Comparison of ENCODE assay signal across 1 cellular context in the genomic region with DNA sequence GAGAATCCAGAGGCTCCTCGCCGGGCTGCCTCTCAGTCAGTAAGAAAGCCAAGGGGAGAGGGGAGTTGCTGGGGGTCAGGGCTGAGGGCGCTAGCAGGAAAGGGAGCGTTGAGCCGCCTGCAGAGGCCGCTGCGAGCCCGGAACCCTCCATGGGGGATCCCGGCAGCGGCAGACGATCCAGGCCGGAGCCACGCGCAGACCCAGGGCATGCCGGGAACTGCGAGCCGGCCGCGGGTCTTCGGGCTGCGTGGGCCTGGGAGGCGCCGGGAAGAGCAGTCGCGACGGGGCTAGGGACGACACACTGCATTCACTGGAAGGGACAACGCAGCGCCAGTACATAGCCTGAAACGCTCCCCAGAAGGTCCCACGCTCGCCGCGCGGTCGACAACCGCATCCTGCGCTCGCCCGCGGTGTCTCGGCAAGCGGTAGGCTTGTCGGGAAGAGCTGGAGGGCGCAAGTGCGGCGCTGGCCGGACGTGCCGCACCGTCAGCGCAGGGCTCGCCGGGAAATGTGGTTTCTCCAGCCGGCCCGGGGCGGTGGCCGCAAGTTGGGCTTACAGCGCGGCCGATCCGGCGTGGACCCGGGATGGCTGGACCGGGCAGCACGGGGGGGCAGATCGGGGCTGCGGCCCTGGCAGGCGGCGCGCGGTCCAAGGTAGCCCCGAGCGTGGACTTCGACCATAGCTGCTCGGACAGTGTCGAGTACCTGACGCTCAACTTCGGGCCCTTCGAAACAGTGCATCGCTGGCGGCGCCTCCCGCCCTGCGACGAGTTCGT.
TF ChIP-seq lines count a peak whose summit lies in the region.

LZTR1 (plus strand) TSS at position 511 of the 776 bp plus-strand sequence; CDS start at position 586, 75 bp downstream.

TF ChIP-seq in HepG2, 621 proteins besides CTCF, POLR2A, EP300 and RAD21 (continued from another document and continues in another):
- TF ChIP-seq FOXP4 (CRISPR knock-in tag; IDR thresholded peaks at IDR 0.05): peak; percentile 71
- TF ChIP-seq ZNF639 (CRISPR knock-in tag; conservative IDR thresholded peaks at IDR 0.05): peak; percentile 88
- TF ChIP-seq ZNF790 (CRISPR knock-in tag; IDR thresholded peaks at IDR 0.05; ENCODE audit: borderline replicate concordance): peak; percentile 94
- TF ChIP-seq CREB1 (IDR thresholded peaks at IDR 0.05): peak; percentile 51; the same call in 1 of the 2 replicates
- peak; percentile 67; the same call in 1 of the 2 replicates for TF ChIP-seq CREB1 (CRISPR knock-in tag; IDR thresholded peaks at IDR 0.05)
- TF ChIP-seq, protein P1, sequence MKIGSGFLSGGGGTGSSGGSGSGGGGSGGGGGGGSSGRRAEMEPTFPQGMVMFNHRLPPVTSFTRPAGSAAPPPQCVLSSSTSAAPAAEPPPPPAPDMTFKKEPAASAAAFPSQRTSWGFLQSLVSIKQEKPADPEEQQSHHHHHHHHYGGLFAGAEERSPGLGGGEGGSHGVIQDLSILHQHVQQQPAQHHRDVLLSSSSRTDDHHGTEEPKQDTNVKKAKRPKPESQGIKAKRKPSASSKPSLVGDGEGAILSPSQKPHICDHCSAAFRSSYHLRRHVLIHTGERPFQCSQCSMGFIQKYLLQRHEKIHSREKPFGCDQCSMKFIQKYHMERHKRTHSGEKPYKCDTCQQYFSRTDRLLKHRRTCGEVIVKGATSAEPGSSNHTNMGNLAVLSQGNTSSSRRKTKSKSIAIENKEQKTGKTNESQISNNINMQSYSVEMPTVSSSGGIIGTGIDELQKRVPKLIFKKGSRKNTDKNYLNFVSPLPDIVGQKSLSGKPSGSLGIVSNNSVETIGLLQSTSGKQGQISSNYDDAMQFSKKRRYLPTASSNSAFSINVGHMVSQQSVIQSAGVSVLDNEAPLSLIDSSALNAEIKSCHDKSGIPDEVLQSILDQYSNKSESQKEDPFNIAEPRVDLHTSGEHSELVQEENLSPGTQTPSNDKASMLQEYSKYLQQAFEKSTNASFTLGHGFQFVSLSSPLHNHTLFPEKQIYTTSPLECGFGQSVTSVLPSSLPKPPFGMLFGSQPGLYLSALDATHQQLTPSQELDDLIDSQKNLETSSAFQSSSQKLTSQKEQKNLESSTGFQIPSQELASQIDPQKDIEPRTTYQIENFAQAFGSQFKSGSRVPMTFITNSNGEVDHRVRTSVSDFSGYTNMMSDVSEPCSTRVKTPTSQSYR (CRISPR knock-in tag; IDR thresholded peaks at IDR 0.05; ENCODE audit: borderline replicate concordance): peak; percentile 19; the same call in 1 of the 2 replicates
- no peak for TF ChIP-seq ZSCAN22 (CRISPR knock-in tag; IDR thresholded peaks at IDR 0.05)
- TF ChIP-seq, protein P2, sequence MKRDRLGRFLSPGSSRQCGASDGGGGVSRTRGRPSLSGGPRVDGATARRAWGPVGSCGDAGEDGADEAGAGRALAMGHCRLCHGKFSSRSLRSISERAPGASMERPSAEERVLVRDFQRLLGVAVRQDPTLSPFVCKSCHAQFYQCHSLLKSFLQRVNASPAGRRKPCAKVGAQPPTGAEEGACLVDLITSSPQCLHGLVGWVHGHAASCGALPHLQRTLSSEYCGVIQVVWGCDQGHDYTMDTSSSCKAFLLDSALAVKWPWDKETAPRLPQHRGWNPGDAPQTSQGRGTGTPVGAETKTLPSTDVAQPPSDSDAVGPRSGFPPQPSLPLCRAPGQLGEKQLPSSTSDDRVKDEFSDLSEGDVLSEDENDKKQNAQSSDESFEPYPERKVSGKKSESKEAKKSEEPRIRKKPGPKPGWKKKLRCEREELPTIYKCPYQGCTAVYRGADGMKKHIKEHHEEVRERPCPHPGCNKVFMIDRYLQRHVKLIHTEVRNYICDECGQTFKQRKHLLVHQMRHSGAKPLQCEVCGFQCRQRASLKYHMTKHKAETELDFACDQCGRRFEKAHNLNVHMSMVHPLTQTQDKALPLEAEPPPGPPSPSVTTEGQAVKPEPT (CRISPR knock-in tag; IDR thresholded peaks at IDR 0.05; ENCODE audit: low read depth): peak; percentile 87; the same call in 1 of the 2 replicates
- no peak; the same call in 1 of the 2 replicates for TF ChIP-seq PRMT3 (CRISPR knock-in tag; IDR thresholded peaks at IDR 0.05; ENCODE audit: borderline replicate concordance, low read depth)
- TF ChIP-seq ZMYM4 (CRISPR knock-in tag; IDR thresholded peaks at IDR 0.05): peak; percentile 77
- 0 out of 2 replicates have a peak, but pooled peaks have one; percentile 90 for TF ChIP-seq ZNF597 (CRISPR knock-in tag; IDR thresholded peaks at IDR 0.05)
- TF ChIP-seq HNF4G (IDR thresholded peaks at IDR 0.05; ENCODE audit: borderline replicate concordance, low read depth, low read length): no peak
- TF ChIP-seq HNF4G (CRISPR knock-in tag; IDR thresholded peaks at IDR 0.05; ENCODE audit: borderline replicate concordance, low read depth): peak; percentile 55; the same call in 1 of the 2 replicates
- no peak; the same call in 1 of the 2 replicates for TF ChIP-seq TSC22D2 (CRISPR knock-in tag; IDR thresholded peaks at IDR 0.05; ENCODE audit: borderline replicate concordance)
- TF ChIP-seq ZNF615 (CRISPR knock-in tag; IDR thresholded peaks at IDR 0.05; ENCODE audit: borderline replicate concordance): 0 out of 2 replicates have a peak, but pooled peaks have one; percentile 81
- TF ChIP-seq, protein P3, sequence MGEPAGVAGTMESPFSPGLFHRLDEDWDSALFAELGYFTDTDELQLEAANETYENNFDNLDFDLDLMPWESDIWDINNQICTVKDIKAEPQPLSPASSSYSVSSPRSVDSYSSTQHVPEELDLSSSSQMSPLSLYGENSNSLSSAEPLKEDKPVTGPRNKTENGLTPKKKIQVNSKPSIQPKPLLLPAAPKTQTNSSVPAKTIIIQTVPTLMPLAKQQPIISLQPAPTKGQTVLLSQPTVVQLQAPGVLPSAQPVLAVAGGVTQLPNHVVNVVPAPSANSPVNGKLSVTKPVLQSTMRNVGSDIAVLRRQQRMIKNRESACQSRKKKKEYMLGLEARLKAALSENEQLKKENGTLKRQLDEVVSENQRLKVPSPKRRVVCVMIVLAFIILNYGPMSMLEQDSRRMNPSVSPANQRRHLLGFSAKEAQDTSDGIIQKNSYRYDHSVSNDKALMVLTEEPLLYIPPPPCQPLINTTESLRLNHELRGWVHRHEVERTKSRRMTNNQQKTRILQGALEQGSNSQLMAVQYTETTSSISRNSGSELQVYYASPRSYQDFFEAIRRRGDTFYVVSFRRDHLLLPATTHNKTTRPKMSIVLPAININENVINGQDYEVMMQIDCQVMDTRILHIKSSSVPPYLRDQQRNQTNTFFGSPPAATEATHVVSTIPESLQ (CRISPR knock-in tag; conservative IDR thresholded peaks at IDR 0.05): no peak
- TF ChIP-seq HMG20B (CRISPR knock-in tag; conservative IDR thresholded peaks at IDR 0.05): 0 out of 2 replicates have a peak, but pooled peaks have one; percentile 21
- TF ChIP-seq ZNF282 (IDR thresholded peaks at IDR 0.05; ENCODE audit: partially characterized antibody): no peak
- TF ChIP-seq, protein P4, sequence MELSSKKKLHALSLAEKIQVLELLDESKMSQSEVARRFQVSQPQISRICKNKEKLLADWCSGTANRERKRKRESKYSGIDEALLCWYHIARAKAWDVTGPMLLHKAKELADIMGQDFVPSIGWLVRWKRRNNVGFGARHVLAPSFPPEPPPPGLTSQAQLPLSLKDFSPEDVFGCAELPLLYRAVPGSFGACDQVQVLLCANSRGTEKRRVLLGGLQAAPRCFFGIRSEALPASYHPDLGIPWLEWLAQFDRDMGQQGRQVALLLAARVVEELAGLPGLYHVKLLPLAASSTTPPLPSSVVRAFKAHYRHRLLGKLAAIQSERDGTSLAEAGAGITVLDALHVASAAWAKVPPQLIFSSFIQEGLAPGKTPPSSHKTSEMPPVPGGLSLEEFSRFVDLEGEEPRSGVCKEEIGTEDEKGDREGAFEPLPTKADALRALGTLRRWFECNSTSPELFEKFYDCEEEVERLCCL (CRISPR knock-in tag; IDR thresholded peaks at IDR 0.05; ENCODE audit: borderline replicate concordance): 0 out of 2 replicates have a peak, but pooled peaks have one; percentile 25
- TF ChIP-seq ZFX (CRISPR knock-in tag; IDR thresholded peaks at IDR 0.05; ENCODE audit: low read depth): peak; percentile 99
- TF ChIP-seq CHD4 (IDR thresholded peaks at IDR 0.05; ENCODE audit: borderline replicate concordance, low read length): no peak
- peak; percentile 93 for TF ChIP-seq CAMTA2 (CRISPR knock-in tag; IDR thresholded peaks at IDR 0.05; ENCODE audit: borderline replicate concordance)
- TF ChIP-seq, protein P5, sequence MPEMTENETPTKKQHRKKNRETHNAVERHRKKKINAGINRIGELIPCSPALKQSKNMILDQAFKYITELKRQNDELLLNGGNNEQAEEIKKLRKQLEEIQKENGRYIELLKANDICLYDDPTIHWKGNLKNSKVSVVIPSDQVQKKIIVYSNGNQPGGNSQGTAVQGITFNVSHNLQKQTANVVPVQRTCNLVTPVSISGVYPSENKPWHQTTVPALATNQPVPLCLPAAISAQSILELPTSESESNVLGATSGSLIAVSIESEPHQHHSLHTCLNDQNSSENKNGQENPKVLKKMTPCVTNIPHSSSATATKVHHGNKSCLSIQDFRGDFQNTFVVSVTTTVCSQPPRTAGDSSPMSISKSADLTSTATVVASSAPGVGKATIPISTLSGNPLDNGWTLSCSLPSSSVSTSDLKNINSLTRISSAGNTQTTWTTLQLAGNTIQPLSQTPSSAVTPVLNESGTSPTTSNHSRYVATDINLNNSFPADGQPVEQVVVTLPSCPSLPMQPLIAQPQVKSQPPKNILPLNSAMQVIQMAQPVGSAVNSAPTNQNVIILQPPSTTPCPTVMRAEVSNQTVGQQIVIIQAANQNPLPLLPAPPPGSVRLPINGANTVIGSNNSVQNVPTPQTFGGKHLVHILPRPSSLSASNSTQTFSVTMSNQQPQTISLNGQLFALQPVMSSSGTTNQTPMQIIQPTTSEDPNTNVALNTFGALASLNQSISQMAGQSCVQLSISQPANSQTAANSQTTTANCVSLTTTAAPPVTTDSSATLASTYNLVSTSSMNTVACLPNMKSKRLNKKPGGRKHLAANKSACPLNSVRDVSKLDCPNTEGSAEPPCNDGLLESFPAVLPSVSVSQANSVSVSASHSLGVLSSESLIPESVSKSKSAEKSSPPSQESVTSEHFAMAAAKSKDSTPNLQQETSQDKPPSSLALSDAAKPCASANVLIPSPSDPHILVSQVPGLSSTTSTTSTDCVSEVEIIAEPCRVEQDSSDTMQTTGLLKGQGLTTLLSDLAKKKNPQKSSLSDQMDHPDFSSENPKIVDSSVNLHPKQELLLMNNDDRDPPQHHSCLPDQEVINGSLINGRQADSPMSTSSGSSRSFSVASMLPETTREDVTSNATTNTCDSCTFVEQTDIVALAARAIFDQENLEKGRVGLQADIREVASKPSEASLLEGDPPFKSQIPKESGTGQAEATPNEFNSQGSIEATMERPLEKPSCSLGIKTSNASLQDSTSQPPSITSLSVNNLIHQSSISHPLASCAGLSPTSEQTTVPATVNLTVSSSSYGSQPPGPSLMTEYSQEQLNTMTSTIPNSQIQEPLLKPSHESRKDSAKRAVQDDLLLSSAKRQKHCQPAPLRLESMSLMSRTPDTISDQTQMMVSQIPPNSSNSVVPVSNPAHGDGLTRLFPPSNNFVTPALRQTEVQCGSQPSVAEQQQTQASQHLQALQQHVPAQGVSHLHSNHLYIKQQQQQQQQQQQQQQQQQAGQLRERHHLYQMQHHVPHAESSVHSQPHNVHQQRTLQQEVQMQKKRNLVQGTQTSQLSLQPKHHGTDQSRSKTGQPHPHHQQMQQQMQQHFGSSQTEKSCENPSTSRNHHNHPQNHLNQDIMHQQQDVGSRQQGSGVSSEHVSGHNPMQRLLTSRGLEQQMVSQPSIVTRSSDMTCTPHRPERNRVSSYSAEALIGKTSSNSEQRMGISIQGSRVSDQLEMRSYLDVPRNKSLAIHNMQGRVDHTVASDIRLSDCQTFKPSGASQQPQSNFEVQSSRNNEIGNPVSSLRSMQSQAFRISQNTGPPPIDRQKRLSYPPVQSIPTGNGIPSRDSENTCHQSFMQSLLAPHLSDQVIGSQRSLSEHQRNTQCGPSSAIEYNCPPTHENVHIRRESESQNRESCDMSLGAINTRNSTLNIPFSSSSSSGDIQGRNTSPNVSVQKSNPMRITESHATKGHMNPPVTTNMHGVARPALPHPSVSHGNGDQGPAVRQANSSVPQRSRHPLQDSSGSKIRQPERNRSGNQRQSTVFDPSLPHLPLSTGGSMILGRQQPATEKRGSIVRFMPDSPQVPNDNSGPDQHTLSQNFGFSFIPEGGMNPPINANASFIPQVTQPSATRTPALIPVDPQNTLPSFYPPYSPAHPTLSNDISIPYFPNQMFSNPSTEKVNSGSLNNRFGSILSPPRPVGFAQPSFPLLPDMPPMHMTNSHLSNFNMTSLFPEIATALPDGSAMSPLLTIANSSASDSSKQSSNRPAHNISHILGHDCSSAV (CRISPR knock-in tag; IDR thresholded peaks at IDR 0.05; ENCODE audit: borderline replicate concordance): no peak; the same call in 1 of the 2 replicates
